12 cellular contexts compared by ENCODE assay signal in genomic region chr20:62752671-62753501, GRCh38. TPM values are rescaled to one million over a fixed set of nuclear protein-coding genes. Genes with fewer than 3 reads are reported as not detected.
DNase-seq lines count a peak whose midpoint lies in the region; ATAC-seq and TF ChIP-seq lines count a peak whose summit lies in the region.
"Had no signal": no experiment of that assay in that cellular context is flagged by ENCODE, and none has a peak within 500 bp of the region (broad histone marks: within the 10 kb centered on the region; RNA-seq: fewer than 3 reads in every experiment).

No MANE protein-coding gene starts in this region.

- BruUV-seq in IMR-90 (replicated peaks; lab: Mats Ljungman, UMichigan): no TSS peak

- H4K20me1 ChIP-seq in IMR-90 (ENCODE audit: insufficient read depth, low read length): no peaks in the 10 kb centered on the region; the same call in 1 of the 2 replicates

- H3K4me3 ChIP-seq in IMR-90 (ENCODE audit: insufficient read depth, low read depth, low read length) (no peak overlapping the region), mucosa of descending colon (no peak overlapping the region)
- H3K4me3 ChIP-seq: SK-N-MC had no signal

- TF ChIP-seq CTCF in IMR-90 (conservative IDR thresholded peaks at IDR 0.05; ENCODE audit: low read depth, low read length): no peak
- TF ChIP-seq CTCF in mucosa of descending colon (IDR thresholded peaks at IDR 0.05): no peak

- dilution Hi-C loops in IMR-90 (cut with HindIII; ENCODE audit: low sequenced_read_pairs, unreplicated experiment): no loop called here

- H3K27me3 ChIP-seq in IMR-90 (ENCODE audit: control insufficient read depth, insufficient read depth, low read length): no peaks in the 10 kb centered on the region; the same call in 1 of the 2 replicates

- H3K23ac ChIP-seq in IMR-90 (ENCODE audit: low read depth, low read length): peak overlapping the region; percentile 74; the same call in 1 of the 2 replicates

- H3K36me3 ChIP-seq in IMR-90 (ENCODE audit: control insufficient read depth, insufficient read depth, low read length) (no peaks in the 10 kb centered on the region), mucosa of descending colon (ENCODE audit: low read depth) (no peaks in the 10 kb centered on the region)

- H3K27ac ChIP-seq in IMR-90 (ENCODE audit: insufficient read depth, low read length): peak overlapping the region; percentile 77
- H3K27ac ChIP-seq: SK-N-MC had no signal

- peaks cover 0 to 7% of the 10 kb centered on the region in 2 experiments; a peak in 2 of 4 replicates for H3K79me1 ChIP-seq in IMR-90 (ENCODE audit: low read depth in 1 of 2, low read length in 2 of 2)

- peak overlapping the region; percentile 94 for H2AK5ac ChIP-seq in IMR-90 (ENCODE audit: low read depth, low read length)

- H3K9me1 ChIP-seq in IMR-90 (ENCODE audit: insufficient read depth, low read length): peaks cover 7% of the 10 kb centered on the region

- H3K4ac ChIP-seq in IMR-90 (ENCODE audit: low read depth, low read length): peak overlapping the region; percentile 93

- H4K5ac ChIP-seq in IMR-90 (ENCODE audit: low read depth, low read length): peak overlapping the region; percentile 65

- peak overlapping the region; percentile 95 for H2AK9ac ChIP-seq in IMR-90 (replicated peaks; ENCODE audit: low read depth, low read length, poor library complexity)

- no peak overlapping the region for H3K56ac ChIP-seq in IMR-90 (ENCODE audit: extremely low read depth, insufficient read depth, low read length)

- CTCF ChIA-PET in IMR-90 (lab: Yijun Ruan, JAX): interaction anchor here (1.9 kb wide), 1 partner anchor 39 kb away, joined by 5 read pairs; no protein-coding TSS in a partner anchor

- peak overlapping the region; percentile 59 for H2BK5ac ChIP-seq in IMR-90 (ENCODE audit: low read depth, low read length, poor library complexity, severe bottlenecking)

- H3K9me3 ChIP-seq in IMR-90 (ENCODE audit: control insufficient read depth, insufficient read depth, low read length) (peaks cover 2% of the 10 kb centered on the region; the same call in 1 of the 2 replicates), mucosa of descending colon (no peaks in the 10 kb centered on the region)

- H2BK120ac ChIP-seq in IMR-90 (ENCODE audit: low read depth, low read length): peak overlapping the region; percentile 92

- peak overlapping the region; percentile 78 for H4K91ac ChIP-seq in IMR-90 (ENCODE audit: insufficient read depth, low read depth, low read length)

- H3K14ac ChIP-seq in IMR-90 (replicated peaks; ENCODE audit: low read depth, low read length): peak overlapping the region; percentile 69

- peak; percentile 47 for DNase-seq in A172 (ENCODE audit: low spot score)
- DNase-seq in IMR-90: peak; percentile 50
- peak; percentile 26 for DNase-seq in fibroblast of peridontal ligament (ENCODE audit: extremely low read depth)
- DNase-seq in mucosa of descending colon: peak in 2 of 3 donors; percentile 19 to 44
- no peak for DNase-seq in NCI-H187 (lab: John Stamatoyannopoulos, UW)
- DNase-seq in DMS53 treated with DMSO at 0.1 percent for 48 hours (lab: John Stamatoyannopoulos, UW; ENCODE audit: unreplicated experiment): no peak
- DNase-seq in UCSD-AML1 (lab: John Stamatoyannopoulos, UW; ENCODE audit: unreplicated experiment): no peak
- DNase-seq: activated B cell treated with CpG ODN at 0.5 μM for 24 hours; NK-92 treated with Interleukin-12 subunit alpha and Interleukin-12 subunit beta, amount 100 ng/mL, for 24 hours; small intestine had no signal

- peak overlapping the region; percentile 94 for H2AFZ ChIP-seq in IMR-90 (replicated peaks; ENCODE audit: low read length, poor library complexity)

- intact Hi-C loops in IMR-90 (cut with micrococcal nuclease) (loop anchor here (2.0 kb wide), 1 partner anchor 38 kb away; no protein-coding TSS in a partner anchor), mucosa of descending colon (cut with DNase I, micrococcal nuclease) (no loop called here)

- 71% methylated on average over 11 of the region's 29 CpGs; no CpG with 5 or more reads in 1 of the 2 experiments for WGBS in IMR-90 (ENCODE audit: extremely low coverage in 2 of 2, insufficient read length in 1 of 2), 2 experiments

- H3K4me2 ChIP-seq in IMR-90 (ENCODE audit: low read depth, low read length): peak overlapping the region; percentile 61

- peak overlapping the region; percentile 24 for H3K9ac ChIP-seq in IMR-90 (ENCODE audit: low read depth, low read length)

- in situ Hi-C loops in IMR-90 (cut with MboI; ENCODE audit: low sequenced_read_pairs): no loop called here

- ATAC-seq in IMR-90 (ENCODE audit: low read depth) (peak; percentile 98), mucosa of descending colon (no peak), GM19351 (IDR thresholded peaks at IDR 0.05; ENCODE audit: unreplicated experiment) (no peak)

- TF ChIP-seq RAD21 in IMR-90 (IDR thresholded peaks at IDR 0.05; ENCODE audit: low read length): no peak

- H3K4me1 ChIP-seq in IMR-90 (ENCODE audit: control insufficient read depth, insufficient read depth, low read length) (peaks cover 12% of the 10 kb centered on the region), mucosa of descending colon (ENCODE audit: low read depth) (peaks cover 5% of the 10 kb centered on the region)

- TF ChIP-seq POLR2A in IMR-90 (IDR thresholded peaks at IDR 0.05; ENCODE audit: low read depth, low read length): no peak

- H4K8ac ChIP-seq in IMR-90 (ENCODE audit: low read depth in 2 of 2, low read length in 2 of 2): peak overlapping the region; percentile 42 to 95

- peak overlapping the region; percentile 55 for H2BK20ac ChIP-seq in IMR-90 (ENCODE audit: low read depth, low read length)

- POLR2A ChIA-PET in IMR-90 (lab: Charles Lee; ENCODE audit: unreplicated experiment): no interaction called here

- H2BK15ac ChIP-seq in IMR-90 (ENCODE audit: low read depth, low read length): peak overlapping the region; percentile 85; the same call in 2 of the 3 replicates

- H3K18ac ChIP-seq in IMR-90 (ENCODE audit: low read depth, low read length): peak overlapping the region; percentile 68

TF ChIP-seq in IMR-90, 13 proteins besides CTCF, POLR2A, EP300 and RAD21:
- TF ChIP-seq FOS (IDR thresholded peaks at IDR 0.05; ENCODE audit: low read depth, low read length) (0 out of 2 replicates have a peak, but pooled peaks have one; percentile 14), RFX5 (IDR thresholded peaks at IDR 0.05; ENCODE audit: low read depth, low read length) (no peak), CEBPB (IDR thresholded peaks at IDR 0.05; ENCODE audit: low read depth, low read length) (no peak), SMC3 (IDR thresholded peaks at IDR 0.05; ENCODE audit: low read depth, low read length) (no peak)

RNA-seq across cellular contexts. Expression of gene MRGBP, which starts 43.4 kb away (rescaled TPM):
- total RNA-seq in A172 (2014; rRNA removed; shearing (Covaris generic)): 60.5 and 63.2 TPM in 2 replicates
- total RNA-seq in IMR-90 (2012; rRNA removed): 18.3 and 21.9 TPM in 2 replicates
- 15.5 and 17.7 TPM in 2 replicates for polyA plus RNA-seq in IMR-90 (2012; rRNA removed)
- polyA plus RNA-seq in IMR-90 (2012; cell fraction: cytosol; rRNA removed): 14.9 and 16.0 TPM in 2 replicates
- 21.4 and 23.1 TPM in 2 replicates for polyA plus RNA-seq in IMR-90 (2012; cell fraction: nucleus; rRNA removed; ENCODE audit: low replicate concordance)
- 10 to 100 TPM in 1 of 3 donors, 1 to 10 TPM in 2; 7.1 to 11.0 (median 8.3) TPM for total RNA-seq in mucosa of descending colon

RNA-seq across cellular contexts. Expression of gene NTSR1, which starts 44.2 kb away (rescaled TPM):
- 8.3 and 9.0 TPM in 2 replicates for total RNA-seq in A172 (2014; rRNA removed; shearing (Covaris generic))
- total RNA-seq in IMR-90 (2012; rRNA removed) (0.54 and 0.56 TPM in 2 replicates), mucosa of descending colon (10 to 100 TPM in 1 of 3 donors, under 1 TPM in 1, not detected in 1; 0.31 to 22.1 TPM)
- polyA plus RNA-seq in IMR-90 (2012; rRNA removed): 1.8 and 2.3 TPM in 2 replicates
- polyA plus RNA-seq in IMR-90 (2012; cell fraction: cytosol; rRNA removed): 1.1 and 1.9 TPM in 2 replicates
- polyA plus RNA-seq in IMR-90 (2012; cell fraction: nucleus; rRNA removed; ENCODE audit: low replicate concordance): 1.2 and 2.9 TPM in 2 replicates
- total RNA-seq: activated B cell treated with CpG ODN at 0.5 μM for 24 hours had no signal

RNA-seq across cellular contexts. Expression of gene OGFR, which starts 51.7 kb away (rescaled TPM):
- total RNA-seq in A172 (2014; rRNA removed; shearing (Covaris generic)): 66.0 and 90.7 TPM in 2 replicates
- total RNA-seq in IMR-90 (2012; rRNA removed) (22.4 and 26.9 TPM in 2 replicates), mucosa of descending colon (10 to 100 TPM; 39.3 to 63.1 (median 48.5) TPM)
- 30.1 and 38.2 TPM in 2 replicates for polyA plus RNA-seq in IMR-90 (2012; rRNA removed)
- polyA plus RNA-seq in IMR-90 (2012; cell fraction: cytosol; rRNA removed): 45.5 and 52.1 TPM in 2 replicates
- polyA plus RNA-seq in IMR-90 (2012; cell fraction: nucleus; rRNA removed; ENCODE audit: low replicate concordance): 73.9 and 106 TPM in 2 replicates

Comparison
In these comparisons a context has a peak if more than half of its experiments do, and no peak if none do; other contexts are left out.
1. DNase-seq: peak in A172 (single experiment), IMR-90 (single experiment), fibroblast of peridontal ligament (single experiment) and mucosa of descending colon (2 of 3); none in NCI-H187 (0 of 2), DMS53 treated with DMSO at 0.1 percent for 48 hours (single experiment) and UCSD-AML1 (single experiment).